10 cellular contexts compared by ENCODE assay signal in genomic region chr12:102480401-102480800, GRCh38. TPM values are rescaled to one million over a fixed set of nuclear protein-coding genes. Genes with fewer than 3 reads are reported as not detected.
DNase-seq lines count a peak whose midpoint lies in the region; ATAC-seq, FAIRE-seq and TF ChIP-seq lines count a peak whose summit lies in the region.
"Had no signal": no experiment of that assay in that cellular context is flagged by ENCODE, and none has a peak within 500 bp of the region (broad histone marks: within the 10 kb centered on the region; RNA-seq: fewer than 3 reads in every experiment).

IGF1 (minus strand) TSS chr12:102480563; CDS start chr12:102480381, 182 bp downstream.

- H3K4me3 ChIP-seq in BLaER1 treated with 17β-estradiol and CSF1 and Interleukin-3, amounts not matched to agents 10 nM and 100 nM = peak within 1 kb of the TSS in 1 of 10 experiments; percentile 32; a peak in 2 of 20 replicates
- no peak within 1 kb of the TSS for H3K4me3 ChIP-seq in pancreas
- H3K4me3 ChIP-seq: lung had no signal

- intact Hi-C loops in pancreas (cut with DNase I) = loop anchor here in 1 of 3 donors (10.0 kb wide), 1 partner anchor 316 kb away; no protein-coding TSS in a partner anchor

- peak within 1 kb of the TSS in 4 of 11 experiments; percentile 24 to 50 (median 42); a peak in 4 of 22 replicates for H3K27ac ChIP-seq in BLaER1 treated with 17β-estradiol and CSF1 and Interleukin-3, amounts not matched to agents 10 nM and 100 nM
- no peak within 1 kb of the TSS for H3K27ac ChIP-seq in pancreas

- no peaks in the 10 kb centered on the region for H3K27me3 ChIP-seq in BLaER1 treated with 17β-estradiol and CSF1 and Interleukin-3, amounts not matched to agents 10 nM and 100 nM
- no peaks in the 10 kb centered on the region for H3K27me3 ChIP-seq in pancreas

- ATAC-seq in pancreas = peak in 3 of 4 donors; percentile 49 to 55 (median 49)
- no peak for ATAC-seq in HG02938 (IDR thresholded peaks at IDR 0.05; ENCODE audit: unreplicated experiment)

- no peaks in the 10 kb centered on the region for H4K20me1 ChIP-seq in BLaER1 treated with 17β-estradiol and CSF1 and Interleukin-3, amounts not matched to agents 10 nM and 100 nM

- DNase-seq in NCI-H82 treated with DMSO at 0.1 percent for 48 hours (lab: John Stamatoyannopoulos, UW; ENCODE audit: unreplicated experiment) (peak; percentile 21), fibroblast of gingiva (ENCODE audit: low read depth) (peak; percentile 44), pancreas (no peak), cerebellar nuclear complex (lab: John Stamatoyannopoulos, UW) (no peak), C1 segment of cervical spinal cord (lab: John Stamatoyannopoulos, UW) (no peak)
- DNase-seq in stimulated activated CD4-positive, alpha-beta T cell treated with anti-CD3 and anti-CD28 coated beads, Interleukin-2, amount 100 ng/mL, for 24 hours = no peak

- FAIRE-seq in pancreas (lab: Jason Lieb, UNC) = no peak

- no peaks in the 10 kb centered on the region for H3K9me3 ChIP-seq in BLaER1 treated with 17β-estradiol and CSF1 and Interleukin-3, amounts not matched to agents 10 nM and 100 nM (replicated peaks in 1 of 11)
- no peaks in the 10 kb centered on the region for H3K9me3 ChIP-seq in pancreas

- peak within 1 kb of the TSS in 2 of 11 experiments; percentile 9 to 43; a peak in 3 of 22 replicates for H3K9ac ChIP-seq in BLaER1 treated with 17β-estradiol and CSF1 and Interleukin-3, amounts not matched to agents 10 nM and 100 nM

- peak within 1 kb of the TSS; percentile 11 to 70 (median 50); a peak in 18 of 22 replicates for H3K4me2 ChIP-seq in BLaER1 treated with 17β-estradiol and CSF1 and Interleukin-3, amounts not matched to agents 10 nM and 100 nM

- no peaks in the 10 kb centered on the region for H3K36me3 ChIP-seq in BLaER1 treated with 17β-estradiol and CSF1 and Interleukin-3, amounts not matched to agents 10 nM and 100 nM
- H3K36me3 ChIP-seq in pancreas = no peaks in the 10 kb centered on the region

- 26 to 31% methylated on average over 2 of the region's 2 CpGs for WGBS in pancreas, 2 donors

- H3K4me1 ChIP-seq in BLaER1 treated with 17β-estradiol and CSF1 and Interleukin-3, amounts not matched to agents 10 nM and 100 nM = peaks cover 17 to 69% (median 30%) of the 10 kb centered on the region in 10 experiments; a peak in 19 of 20 replicates
- no peaks in the 10 kb centered on the region for H3K4me1 ChIP-seq in pancreas

- no peak for TF ChIP-seq CTCF in pancreas (IDR thresholded peaks at IDR 0.05)

RNA-seq across cellular contexts. Expression of gene IGF1, which starts in this region (rescaled TPM):
- 10 to 100 TPM in 3 of 6 donors, 1 to 10 TPM in 3; 1.5 to 23.8 (median 8.5) TPM for total RNA-seq in pancreas
- polyA plus RNA-seq in pancreas = 1 to 10 TPM; 2.4 to 6.8 TPM
- total RNA-seq: HT1080 had no signal

Comparison
In these comparisons a context has a peak if more than half of its experiments do, and no peak if none do; other contexts are left out.
1. DNase-seq: peak in NCI-H82 treated with DMSO at 0.1 percent for 48 hours (single experiment) and fibroblast of gingiva (single experiment); none in pancreas (0 of 6), cerebellar nuclear complex (0 of 2), stimulated activated CD4-positive, alpha-beta T cell treated with anti-CD3 and anti-CD28 coated beads, Interleukin-2, amount 100 ng/mL, for 24 hours (0 of 2) and C1 segment of cervical spinal cord (0 of 14).